17 cellular contexts compared by ENCODE assay signal in the genomic region with DNA sequence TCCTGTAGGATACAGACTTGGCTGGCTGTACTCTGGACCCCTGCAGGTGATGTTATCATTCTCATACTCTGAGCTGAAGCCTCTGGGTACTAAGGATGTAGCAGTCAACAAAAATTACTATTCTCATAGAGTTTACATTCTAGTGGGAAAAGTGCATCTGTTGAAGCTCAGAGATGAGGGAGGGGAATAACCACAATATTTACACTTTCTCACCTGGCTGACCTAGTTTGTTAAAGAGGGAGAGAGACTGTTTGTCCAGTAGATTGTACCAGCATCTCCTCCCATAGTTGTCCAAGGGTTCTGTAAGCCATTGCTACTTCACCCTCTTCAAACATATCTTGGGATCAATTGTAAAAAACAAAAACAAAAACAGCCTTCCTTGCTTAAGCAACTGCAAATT. TPM values are rescaled to one million over a fixed set of nuclear protein-coding genes. Genes with fewer than 3 reads are reported as not detected.
DNase-seq lines count a peak whose midpoint lies in the region; ATAC-seq, FAIRE-seq and TF ChIP-seq lines count a peak whose summit lies in the region.
"Had no signal": no experiment of that assay in that cellular context is flagged by ENCODE, and none has a peak within 500 bp of the region (broad histone marks: within the 10 kb centered on the region; RNA-seq: fewer than 3 reads in every experiment).

No MANE protein-coding gene starts in this region.

- peaks cover 3 to 10% of the 10 kb centered on the region in 2 donors for H3K4me1 Mint-ChIP-seq in stimulated activated naive B cell treated with anti-CD40 and anti-IgM and Interleukin-4, amounts not matched to agents 10 μg/mL and 1 μg/mL and 100 μg/mL, for 72 hours

- no peak for TF ChIP-seq RAD21 in HepG2 (CRISPR knock-in tag; IDR thresholded peaks at IDR 0.05)

- ATAC-seq in HepG2 (peak; percentile 49; the same call in 2 of the 3 replicates), right lobe of liver (no peak)
- ATAC-seq in stimulated activated naive B cell treated with anti-CD40 and anti-IgM and Interleukin-4, amounts not matched to agents 10 μg/mL and 1 μg/mL and 100 μg/mL, for 72 hours (replicated peaks), result no peak
- ATAC-seq: CD8-positive, alpha-beta T cell had no signal

- no peak overlapping the region for H2AFZ ChIP-seq in HepG2 (ENCODE audit: low read length)
- H2AFZ ChIP-seq: GM23248 had no signal

- H3K4me1 ChIP-seq in HepG2 (ENCODE audit: insufficient read depth, low read length) (no peaks in the 10 kb centered on the region), right lobe of liver (no peaks in the 10 kb centered on the region), iPS-18a (ENCODE audit: control insufficient read depth, low read depth, low read length) (peaks cover 19% of the 10 kb centered on the region)

- intact Hi-C loops in HepG2 (cut with micrococcal nuclease; ENCODE audit: unreplicated experiment), result no loop called here
- intact Hi-C loops in right lobe of liver (cut with DNase I), result no loop called here

- no peaks in the 10 kb centered on the region for H3K79me2 ChIP-seq in HepG2 (ENCODE audit: insufficient read depth, low read length)

- H3K36me3 Mint-ChIP-seq in stimulated activated naive B cell treated with anti-CD40 and anti-IgM and Interleukin-4, amounts not matched to agents 10 μg/mL and 1 μg/mL and 100 μg/mL, for 72 hours, result no peaks in the 10 kb centered on the region
- H3K36me3 Mint-ChIP-seq: CD8-positive, alpha-beta T cell had no signal

- no peak for TF ChIP-seq EP300 in HepG2 (IDR thresholded peaks at IDR 0.05; ENCODE audit: low read depth in 2 of 2, low read length in 2 of 2)
- TF ChIP-seq EP300 in HepG2 (CRISPR knock-in tag; IDR thresholded peaks at IDR 0.05; ENCODE audit: borderline replicate concordance), result no peak

- H3K27me3 ChIP-seq in HepG2 (ENCODE audit: control insufficient read depth in 1 of 2, insufficient read depth in 2 of 2, low read length in 2 of 2) (no peaks in the 10 kb centered on the region), right lobe of liver (no peaks in the 10 kb centered on the region), WERI-Rb-1 (ENCODE audit: insufficient read depth, low read depth, severe bottlenecking) (no peaks in the 10 kb centered on the region), iPS-18a (ENCODE audit: control insufficient read depth, insufficient read depth, low read length) (no peaks in the 10 kb centered on the region)

- in situ Hi-C loops in HepG2 (cut with HindIII; ENCODE audit: extremely low pct_ligation_motif_present, low pct_unique_long_range_greater_than_20kb), result no loop called here

- DNase-seq in HepG2 (ENCODE audit: low spot score) (no peak), right lobe of liver (no peak), WERI-Rb-1 (no peak), NCI-H2227 (lab: John Stamatoyannopoulos, UW; ENCODE audit: unreplicated experiment) (no peak), dermis blood vessel endothelial cell (no peak), HuH-7 (ENCODE audit: low spot score) (no peak)
- DNase-seq in stimulated activated naive B cell treated with anti-CD40 and anti-IgM and Interleukin-4, amounts not matched to agents 10 μg/mL and 1 μg/mL and 100 μg/mL, for 72 hours, result no peak
- DNase-seq: CD8-positive, alpha-beta T cell; COR-L47; GM23248 had no signal

- H3K4me3 ChIP-seq in HepG2 (replicated peaks in 1 of 3; ENCODE audit: insufficient read depth in 1 of 3, low read depth in 2 of 3, low read length in 3 of 3) (no peak overlapping the region), right lobe of liver (no peak overlapping the region), WERI-Rb-1 (ENCODE audit: low read depth, low read length) (no peak overlapping the region), iPS-18a (ENCODE audit: low read length) (peak overlapping the region; percentile 7)
- H3K4me3 ChIP-seq: GM23248, HAP-1 had no signal

- H3K4me3 Mint-ChIP-seq in stimulated activated naive B cell treated with anti-CD40 and anti-IgM and Interleukin-4, amounts not matched to agents 10 μg/mL and 1 μg/mL and 100 μg/mL, for 72 hours, result no peak overlapping the region
- H3K4me3 Mint-ChIP-seq: CD14-positive monocyte; CD8-positive, alpha-beta T cell; IgD-negative memory B cell had no signal

- no peak for FAIRE-seq in HepG2 (lab: Jason Lieb, UNC)
- FAIRE-seq: GM18507, HTR-8/SVneo had no signal

- H3K36me3 ChIP-seq in HepG2 (replicated peaks in 1 of 2; ENCODE audit: control insufficient read depth in 1 of 2, insufficient read depth in 2 of 2, low read length in 2 of 2) (no peaks in the 10 kb centered on the region), right lobe of liver (no peaks in the 10 kb centered on the region), WERI-Rb-1 (no peaks in the 10 kb centered on the region), iPS-18a (ENCODE audit: control insufficient read depth, low read depth, low read length) (no peaks in the 10 kb centered on the region)
- H3K36me3 ChIP-seq: HAP-1 had no signal

- H3K9ac ChIP-seq in HepG2 (ENCODE audit: insufficient read depth, low read depth, low read length) (no peak overlapping the region), iPS-18a (ENCODE audit: low read length) (no peak overlapping the region)
- H3K9ac ChIP-seq: GM23248 had no signal

- no peak overlapping the region for H3K4me2 ChIP-seq in HepG2 (ENCODE audit: low read depth, low read length)

- TF ChIP-seq CTCF in HepG2 (CRISPR knock-in tag; IDR thresholded peaks at IDR 0.05) (no peak), right lobe of liver (IDR thresholded peaks at IDR 0.05) (no peak), WERI-Rb-1 (IDR thresholded peaks at IDR 0.05; ENCODE audit: low read depth, low read length) (no peak)

- no peak for TF ChIP-seq POLR2A in HepG2 (IDR thresholded peaks at IDR 0.05; ENCODE audit: insufficient read depth in 1 of 2, low read depth in 2 of 2, low read length in 2 of 2)
- TF ChIP-seq POLR2A in right lobe of liver (IDR thresholded peaks at IDR 0.05), result no peak

- no TSS peak for BruUV-seq in HepG2 (replicated peaks; lab: Mats Ljungman, UMichigan)

- H3K27ac ChIP-seq in HepG2 (ENCODE audit: extremely low read length, insufficient read depth, low read length) (no peak overlapping the region), right lobe of liver (no peak overlapping the region), WERI-Rb-1 (peak overlapping the region; percentile 61), iPS-18a (ENCODE audit: low read length) (no peak overlapping the region)
- H3K27ac ChIP-seq: 22Rv1, GM23248 had no signal

- H3K27ac Mint-ChIP-seq in stimulated activated naive B cell treated with anti-CD40 and anti-IgM and Interleukin-4, amounts not matched to agents 10 μg/mL and 1 μg/mL and 100 μg/mL, for 72 hours, result peak overlapping the region; percentile 26
- H3K27ac Mint-ChIP-seq: CD14-positive monocyte; CD8-positive, alpha-beta T cell had no signal

- POLR2A ChIA-PET in HepG2 (lab: Yijun Ruan, JAX), result interaction anchor here (0.7 kb wide), 1 partner anchor 70 kb away, joined by 3 read pairs; no protein-coding TSS in a partner anchor

- H3K9me3 ChIP-seq in HepG2 (ENCODE audit: low read length), result no peaks in the 10 kb centered on the region
- no peaks in the 10 kb centered on the region for H3K9me3 ChIP-seq in right lobe of liver
- peaks cover 10% of the 10 kb centered on the region for H3K9me3 ChIP-seq in WERI-Rb-1 (ENCODE audit: severe bottlenecking)
- H3K9me3 ChIP-seq in iPS-18a (ENCODE audit: control insufficient read depth, low read depth, low read length), result no peaks in the 10 kb centered on the region
- H3K9me3 ChIP-seq: HAP-1 had no signal

- no peaks in the 10 kb centered on the region for H4K20me1 ChIP-seq in HepG2 (ENCODE audit: insufficient read depth, low read length)

- CTCF ChIA-PET in HepG2 (lab: Yijun Ruan, JAX; ENCODE audit: low intra/inter-chr PET ratio, low total read pairs), result no interaction called here

- H3K9me3 Mint-ChIP-seq in stimulated activated naive B cell treated with anti-CD40 and anti-IgM and Interleukin-4, amounts not matched to agents 10 μg/mL and 1 μg/mL and 100 μg/mL, for 72 hours, result no peaks in the 10 kb centered on the region

- H3K27me3 Mint-ChIP-seq in stimulated activated naive B cell treated with anti-CD40 and anti-IgM and Interleukin-4, amounts not matched to agents 10 μg/mL and 1 μg/mL and 100 μg/mL, for 72 hours, result no peaks in the 10 kb centered on the region
- H3K27me3 Mint-ChIP-seq: IgD-negative memory B cell had no signal

RNA-seq across cellular contexts. Expression of a gene that starts 33.8 kb away (rescaled TPM):
- 55.9 and 79.7 TPM in 2 replicates for total RNA-seq in HepG2 (2016; rRNA removed; fragmentation: Illumina TruSeq; extraction: Trizol)
- 5.5 and 6.9 TPM in 2 replicates for total RNA-seq in HepG2 (2016; cell fraction: cytosol; rRNA removed; fragmentation: Illumina TruSeq; extraction: Trizol; ENCODE audit: low read depth)
- total RNA-seq in HepG2 (2016; cell fraction: insoluble cytoplasmic fraction; rRNA removed; fragmentation: Illumina TruSeq; extraction: Trizol), result 55.3 and 76.6 TPM in 2 replicates
- total RNA-seq in HepG2 (2016; cell fraction: membrane; rRNA removed; fragmentation: Illumina TruSeq; extraction: Trizol), result 12.8 and 15.2 TPM in 2 replicates
- total RNA-seq in HepG2 (2016; cell fraction: nucleus; rRNA removed; fragmentation: Illumina TruSeq; extraction: Trizol), result 88.7 and 103 TPM in 2 replicates
- 22.8 and 23.0 TPM in 2 replicates for polyA plus RNA-seq in HepG2 (2011; rRNA removed)
- 7.8 and 14.2 TPM in 2 replicates for polyA plus RNA-seq in HepG2 (2011; cell fraction: cytosol; rRNA removed)
- polyA plus RNA-seq in HepG2 (2011; cell fraction: nucleus; rRNA removed), result 27.7 and 34.1 TPM in 2 replicates
- polyA plus RNA-seq in HepG2 (2012), result 24.4 and 27.4 TPM in 2 replicates
- polyA plus RNA-seq in HepG2 (2016; cell fraction: cytosol; fragmentation: Illumina TruSeq; extraction: Trizol; ENCODE audit: low read depth), result 0.66 and 1.5 TPM in 2 replicates
- polyA plus RNA-seq in HepG2 (2016; cell fraction: insoluble cytoplasmic fraction; fragmentation: Illumina TruSeq; extraction: Trizol; ENCODE audit: low read depth), result 39.8 and 41.3 TPM in 2 replicates
- 2.7 and 3.9 TPM in 2 replicates for polyA plus RNA-seq in HepG2 (2016; cell fraction: membrane; fragmentation: Illumina TruSeq; extraction: Trizol; ENCODE audit: low read depth)
- 89.5 and 95.7 TPM in 2 replicates for polyA plus RNA-seq in HepG2 (2016; cell fraction: nucleus; fragmentation: Illumina TruSeq; extraction: Trizol; ENCODE audit: insufficient read depth, low read depth)
- 9.2 and 12.2 TPM in 2 replicates for polyA minus RNA-seq in HepG2 (2011; rRNA and poly(A)+ RNA removed; ENCODE audit: low replicate concordance)
- polyA minus RNA-seq in HepG2 (2011; cell fraction: cytosol; rRNA and poly(A)+ RNA removed), result 27.3 and 30.3 TPM in 2 replicates
- polyA minus RNA-seq in HepG2 (2011; cell fraction: nucleus; rRNA and poly(A)+ RNA removed), result 155 and 163 TPM in 2 replicates
- 10 to 100 TPM; 11.0 to 26.2 (median 15.2) TPM for total RNA-seq in right lobe of liver
- total RNA-seq in dermis blood vessel endothelial cell, result 74.4 and 104 TPM in 2 replicates
